In the genomic region with DNA sequence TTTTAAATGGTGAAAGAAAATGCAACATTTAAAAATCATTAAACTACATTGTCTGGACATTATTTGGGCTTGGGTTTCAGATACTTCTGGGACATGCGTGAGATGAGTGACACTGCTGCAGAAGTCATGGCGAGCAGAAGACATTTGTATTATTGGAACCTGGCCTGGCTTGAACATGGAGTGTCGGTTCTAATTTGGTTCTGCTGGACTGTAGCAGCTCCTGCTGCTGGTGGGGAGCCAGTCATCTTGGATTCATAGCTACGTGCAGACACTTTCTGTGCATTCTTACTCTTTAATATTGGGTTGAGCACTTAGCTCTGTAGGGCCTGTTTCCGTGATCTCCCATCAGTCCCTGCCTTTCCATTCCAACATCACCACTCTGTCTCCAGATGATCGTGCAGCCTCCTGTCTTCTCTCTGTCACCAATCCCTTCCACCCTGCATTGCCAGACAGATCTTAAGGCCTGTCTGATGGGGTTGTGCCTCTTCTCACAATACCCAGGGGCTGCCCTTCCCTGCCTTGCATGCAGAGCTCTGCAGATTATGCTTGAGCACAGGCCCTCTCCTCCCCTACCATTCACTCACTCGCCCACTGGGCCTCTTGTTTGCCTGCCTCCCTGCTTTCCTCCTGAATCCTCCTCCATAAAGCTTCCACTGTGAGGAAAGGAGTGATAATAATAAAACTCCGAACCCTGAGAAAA, we compare ENCODE assay signal across 25 cellular contexts. TPM values are rescaled to one million over a fixed set of nuclear protein-coding genes. Genes with fewer than 3 reads are reported as not detected.
DNase-seq lines count a peak whose midpoint lies in the region; TF ChIP-seq lines count a peak whose summit lies in the region.
"Had no signal": no experiment of that assay in that cellular context is flagged by ENCODE, and none has a peak within 500 bp of the region (broad histone marks: within the 10 kb centered on the region; RNA-seq: fewer than 3 reads in every experiment).

No MANE protein-coding gene starts in this region.

- H3K27me3 Mint-ChIP-seq in nephron (ENCODE audit: low read depth): peaks cover 4% of the 10 kb centered on the region

- no peak for TF ChIP-seq POLR2A in esophagus muscularis mucosa (IDR thresholded peaks at IDR 0.05; ENCODE audit: low read depth)

- H3K36me3 ChIP-seq in esophagus muscularis mucosa: peaks cover 0 to 3% (median 1%) of the 10 kb centered on the region in 4 donors
- no peaks in the 10 kb centered on the region for H3K36me3 ChIP-seq in tibial artery
- H3K36me3 ChIP-seq in BE2C: no peaks in the 10 kb centered on the region

- TF ChIP-seq CTCF in esophagus muscularis mucosa (IDR thresholded peaks at IDR 0.05) (no peak), nephron (IDR thresholded peaks at IDR 0.05; ENCODE audit: unreplicated experiment in 3 of 3) (no peak), tibial artery (IDR thresholded peaks at IDR 0.05) (no peak), BE2C (IDR thresholded peaks at IDR 0.05; ENCODE audit: low read depth, low read length) (no peak)

- H3K36me3 Mint-ChIP-seq in nephron (ENCODE audit: low read depth): no peaks in the 10 kb centered on the region
- H3K36me3 Mint-ChIP-seq: CD14-positive monocyte, immature natural killer cell had no signal

- DNase-seq in caudate nucleus (lab: John Stamatoyannopoulos, UW) (peak in 8 of 61 donors; percentile 3 to 48 (median 28)), esophagus muscularis mucosa (ENCODE audit: extremely low spot score) (no peak), tibial artery (no peak), NCI-H187 treated with DMSO at 0.1 percent for 48 hours (lab: John Stamatoyannopoulos, UW) (no peak), BE2C (no peak)
- no peak for DNase-seq in activated naive CD4-positive, alpha-beta T cell treated with Interleukin-2 at 50 U/mL for 16 hours
- DNase-seq: activated CD4-positive, alpha-beta T cell treated with anti-CD3 and anti-CD28 coated beads for 48 hours; activated naive CD4-positive, alpha-beta T cell; activated T-cell treated with anti-CD3 and anti-CD28 coated beads, Interleukin-2, amount 50 U/mL, for 48 hours; amniotic stem cell; Calu3; central memory CD4-positive, alpha-beta T cell; DND-41; H9; immature natural killer cell; Karpas-422; NCI-H187; NCI-H69; RPMI8226; SK-N-SH; T-helper 2 cell had no signal

- no peak overlapping the region for H3K4me3 Mint-ChIP-seq in nephron
- H3K4me3 Mint-ChIP-seq: CD14-positive monocyte, H9, immature natural killer cell had no signal

- peaks cover 55 to 77% (median 69%) of the 10 kb centered on the region in 4 donors for H3K4me1 ChIP-seq in esophagus muscularis mucosa
- H3K4me1 ChIP-seq in tibial artery: peaks cover 0 to 75% (median 36%) of the 10 kb centered on the region in 4 donors
- H3K4me1 ChIP-seq in BE2C: no peaks in the 10 kb centered on the region

- H3K9me3 ChIP-seq in esophagus muscularis mucosa (no peaks in the 10 kb centered on the region), tibial artery (no peaks in the 10 kb centered on the region), BE2C (no peaks in the 10 kb centered on the region)
- H3K9me3 ChIP-seq: SK-N-SH had no signal

- TF ChIP-seq EP300 in esophagus muscularis mucosa (IDR thresholded peaks at IDR 0.05): no peak

- peaks cover 52% of the 10 kb centered on the region for H3K4me1 Mint-ChIP-seq in nephron
- H3K4me1 Mint-ChIP-seq: CD14-positive monocyte, immature natural killer cell had no signal

- H3K27ac ChIP-seq in caudate nucleus (ENCODE audit: low read depth, low read length): peak overlapping the region; percentile 72
- peak overlapping the region; percentile 38 to 65 (median 55) for H3K27ac ChIP-seq in esophagus muscularis mucosa (replicated peaks in 1 of 4)
- peak overlapping the region; percentile 53 to 59 for H3K27ac ChIP-seq in tibial artery
- H3K27ac ChIP-seq: epithelial cell of prostate, hepatocyte had no signal

- H3K27me3 ChIP-seq in esophagus muscularis mucosa (no peaks in the 10 kb centered on the region), tibial artery (no peaks in the 10 kb centered on the region), BE2C (no peaks in the 10 kb centered on the region)

- H3K4me3 ChIP-seq in esophagus muscularis mucosa (no peak overlapping the region), tibial artery (no peak overlapping the region), BE2C (ENCODE audit: low read depth, low read length) (no peak overlapping the region)
- H3K4me3 ChIP-seq: hepatocyte had no signal

- intact Hi-C loops in esophagus muscularis mucosa (cut with DNase I): no loop called here
- intact Hi-C loops in tibial artery (cut with DNase I; ENCODE audit: low total_unique reads): no loop called here

- 60% methylated on average over 8 of the region's 8 CpGs for WGBS in esophagus muscularis mucosa

- no peaks in the 10 kb centered on the region for H3K9me3 Mint-ChIP-seq in nephron
- H3K9me3 Mint-ChIP-seq: H9, immature natural killer cell had no signal

- peak overlapping the region; percentile 5 to 59 (median 31) for H3K27ac Mint-ChIP-seq in nephron
- H3K27ac Mint-ChIP-seq: CD14-positive monocyte, immature natural killer cell had no signal

RNA-seq across cellular contexts. Expression of gene CELF2, which starts 32.8 kb away (rescaled TPM):
- total RNA-seq in esophagus muscularis mucosa: 100 to 1,000 TPM in 3 of 4 donors, 10 to 100 TPM in 1; 81.8 to 128 (median 104) TPM
- polyA plus RNA-seq in BE2C (2012; ENCODE audit: insufficient read depth, insufficient read length, low read depth): not detected
- total RNA-seq: Calu3 had no signal
